In the genomic region with DNA sequence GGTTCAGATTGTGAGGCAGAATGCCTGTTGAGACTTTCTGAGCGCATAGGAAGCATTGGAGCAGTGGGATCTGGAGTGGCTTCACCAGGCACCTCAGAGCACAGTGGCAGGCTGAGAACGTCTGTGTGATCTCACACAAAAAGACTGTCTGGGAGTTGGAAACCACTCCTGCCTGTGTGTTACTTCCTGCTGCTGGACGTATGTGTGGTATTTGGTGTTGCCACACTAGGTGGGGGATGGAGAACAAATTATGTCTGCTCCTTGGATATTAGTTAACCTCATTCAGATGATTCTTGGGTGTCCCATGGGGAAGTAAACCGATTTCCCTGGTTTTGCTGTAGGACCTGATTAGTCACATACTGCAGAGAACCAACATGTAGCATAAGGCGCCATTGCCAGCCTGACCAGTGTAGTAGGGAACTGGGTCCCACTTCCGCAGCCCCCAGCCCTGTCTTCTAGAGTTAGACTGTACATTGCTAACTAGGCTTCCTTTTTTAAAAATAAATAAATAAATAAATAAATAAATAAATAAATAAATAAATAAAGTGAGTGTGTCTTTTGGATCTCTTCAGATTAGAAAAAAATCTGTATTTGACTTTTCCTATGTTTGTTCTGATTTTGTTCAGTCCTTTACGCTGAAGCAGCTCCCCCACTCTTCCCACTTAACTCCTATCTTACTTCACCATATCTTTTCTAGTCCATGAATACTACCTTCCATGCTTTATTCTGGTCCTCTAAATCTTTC, we compare ENCODE assay signal across 8 cellular contexts. TPM values are rescaled to one million over a fixed set of nuclear protein-coding genes. Genes with fewer than 3 reads are reported as not detected.
DNase-seq lines count a peak whose midpoint lies in the region; ATAC-seq, FAIRE-seq and TF ChIP-seq lines count a peak whose summit lies in the region.

No MANE protein-coding gene starts in this region.

- no peaks in the 10 kb centered on the region for H3K9me3 Mint-ChIP-seq in activated naive CD8-positive, alpha-beta T cell treated with anti-CD3 and anti-CD28 coated beads for 36 hours
- no peaks in the 10 kb centered on the region for H3K9me3 Mint-ChIP-seq in activated naive CD8-positive, alpha-beta T cell treated with anti-CD3 and anti-CD28 coated beads, Interleukin-2, amount 50 U/mL, for 24 hours

- FAIRE-seq in urothelium cell line (lab: Jason Lieb, UNC) = no peak

- H3K27me3 Mint-ChIP-seq in activated naive CD8-positive, alpha-beta T cell treated with anti-CD3 and anti-CD28 coated beads for 36 hours = no peaks in the 10 kb centered on the region
- no peaks in the 10 kb centered on the region for H3K27me3 Mint-ChIP-seq in activated naive CD8-positive, alpha-beta T cell treated with anti-CD3 and anti-CD28 coated beads, Interleukin-2, amount 50 U/mL, for 24 hours

- no peak overlapping the region for H3K4me3 Mint-ChIP-seq in activated naive CD8-positive, alpha-beta T cell treated with anti-CD3 and anti-CD28 coated beads for 36 hours
- H3K4me3 Mint-ChIP-seq in activated naive CD8-positive, alpha-beta T cell treated with anti-CD3 and anti-CD28 coated beads, Interleukin-2, amount 50 U/mL, for 24 hours = no peak overlapping the region

- no peak for ATAC-seq in activated naive CD8-positive, alpha-beta T cell treated with anti-CD3 and anti-CD28 coated beads, Interleukin-2, amount 50 U/mL, for 24 hours
- no peak for ATAC-seq in HG02885 (IDR thresholded peaks at IDR 0.05; ENCODE audit: poor library complexity, unreplicated experiment)
- ATAC-seq in activated CD4-positive, CD25-positive, alpha-beta regulatory T cell treated with anti-CD3 and anti-CD28 coated beads, Interleukin-2, amount 50 U/mL, for 24 hours = no peak

- peaks cover 21% of the 10 kb centered on the region for H3K4me1 Mint-ChIP-seq in activated naive CD8-positive, alpha-beta T cell treated with anti-CD3 and anti-CD28 coated beads for 36 hours
- H3K4me1 Mint-ChIP-seq in activated naive CD8-positive, alpha-beta T cell treated with anti-CD3 and anti-CD28 coated beads, Interleukin-2, amount 50 U/mL, for 24 hours = peaks cover 38% of the 10 kb centered on the region

- DNase-seq in activated naive CD8-positive, alpha-beta T cell treated with anti-CD3 and anti-CD28 coated beads for 36 hours = no peak
- no peak for DNase-seq in activated naive CD8-positive, alpha-beta T cell treated with anti-CD3 and anti-CD28 coated beads, Interleukin-2, amount 50 U/mL, for 24 hours
- DNase-seq in SIG-M5 (lab: John Stamatoyannopoulos, UW) (peak; percentile 87), fibroblast of villous mesenchyme (ENCODE audit: low read depth) (peak; percentile 94), urothelium cell line (ENCODE audit: low spot score) (peak; percentile 57), activated gamma-delta T cell (lab: John Stamatoyannopoulos, UW) (no peak)

- TF ChIP-seq CTCF in fibroblast of villous mesenchyme (IDR thresholded peaks at IDR 0.05; ENCODE audit: insufficient read depth, low read depth, low read length) = no peak

- peaks cover 11% of the 10 kb centered on the region for H3K36me3 Mint-ChIP-seq in activated naive CD8-positive, alpha-beta T cell treated with anti-CD3 and anti-CD28 coated beads for 36 hours
- peaks cover 5% of the 10 kb centered on the region for H3K36me3 Mint-ChIP-seq in activated naive CD8-positive, alpha-beta T cell treated with anti-CD3 and anti-CD28 coated beads, Interleukin-2, amount 50 U/mL, for 24 hours (ENCODE audit: low read depth)

- peak overlapping the region; percentile 4 for H3K27ac Mint-ChIP-seq in activated naive CD8-positive, alpha-beta T cell treated with anti-CD3 and anti-CD28 coated beads for 36 hours
- H3K27ac Mint-ChIP-seq in activated naive CD8-positive, alpha-beta T cell treated with anti-CD3 and anti-CD28 coated beads, Interleukin-2, amount 50 U/mL, for 24 hours = no peak overlapping the region

- H3K4me3 ChIP-seq in fibroblast of villous mesenchyme (ENCODE audit: low read depth, low read length) = no peak overlapping the region

RNA-seq across cellular contexts. Expression of gene UCK2, which starts 26.9 kb away (rescaled TPM):
- total RNA-seq in activated naive CD8-positive, alpha-beta T cell treated with anti-CD3 and anti-CD28 coated beads for 36 hours = 10 to 100 TPM; 88.6 to 92.2 TPM
- 97.6 and 122 TPM in 2 replicates for total RNA-seq in fibroblast of villous mesenchyme

Comparison
In these comparisons a context has a peak if more than half of its experiments do, and no peak if none do; other contexts are left out.
1. DNase-seq: peak in SIG-M5 (single experiment), fibroblast of villous mesenchyme (single experiment) and urothelium cell line (single experiment); none in activated naive CD8-positive, alpha-beta T cell treated with anti-CD3 and anti-CD28 coated beads for 36 hours (single experiment), activated naive CD8-positive, alpha-beta T cell treated with anti-CD3 and anti-CD28 coated beads, Interleukin-2, amount 50 U/mL, for 24 hours (single experiment) and activated gamma-delta T cell (single experiment).